18 cellular contexts compared by ENCODE assay signal in the genomic region with DNA sequence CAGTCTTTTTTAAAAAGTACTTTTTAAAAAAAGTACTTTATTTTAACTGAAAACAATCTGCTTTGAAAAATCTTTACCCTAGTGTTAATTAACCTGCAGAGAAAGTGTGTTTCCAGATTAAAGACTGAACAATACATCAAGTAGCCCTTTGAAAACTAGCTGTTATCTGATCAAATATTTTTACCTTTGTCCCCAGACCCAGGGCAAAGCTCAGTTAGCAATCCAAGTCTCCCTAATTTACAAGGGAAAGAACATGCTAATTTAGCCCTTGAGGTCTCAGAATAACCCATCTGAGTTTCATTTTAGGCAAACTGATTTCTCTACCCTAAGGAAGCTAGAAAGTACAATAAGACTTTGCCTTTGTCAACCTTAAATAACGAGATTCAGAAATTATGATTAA.
DNase-seq lines count a peak whose midpoint lies in the region; ATAC-seq, FAIRE-seq and TF ChIP-seq lines count a peak whose summit lies in the region.
"Had no signal": no experiment of that assay in that cellular context is flagged by ENCODE, and none has a peak within 500 bp of the region (broad histone marks: within the 10 kb centered on the region; RNA-seq: fewer than 3 reads in every experiment).

No MANE protein-coding gene starts in this region.

- TF ChIP-seq RAD21 in H1 (IDR thresholded peaks at IDR 0.05 in 1 of 2, conservative IDR thresholded peaks at IDR 0.05 in 1 of 2; ENCODE audit: low read depth in 2 of 2, low read length in 2 of 2) = no peak

- no peak overlapping the region for H4K5ac ChIP-seq in H1 (ENCODE audit: insufficient read length, low read depth, low read length)

- POLR2A ChIA-PET in H1 (lab: Charles Lee; ENCODE audit: partially characterized antibody) = interaction anchor here (1.0 to 1.7 kb wide), 2 partner anchors 11 to 23 kb away, joined by 4 to 5 read pairs; no protein-coding TSS in a partner anchor

- peak overlapping the region; percentile 7 for H3K27ac ChIP-seq in left ventricle myocardium inferior (replicated peaks)
- H3K27ac ChIP-seq in H1 (ENCODE audit: low read depth, low read length) = no peak overlapping the region
- H3K27ac ChIP-seq in right lobe of liver = no peak overlapping the region
- H3K27ac ChIP-seq: BLaER1, HL-60 had no signal

- no peak overlapping the region for H2BK20ac ChIP-seq in H1 (ENCODE audit: low read length)

- no peaks in the 10 kb centered on the region for H4K20me1 ChIP-seq in H1 (replicated peaks in 1 of 2; ENCODE audit: control insufficient read depth in 1 of 2, insufficient read depth in 2 of 2, low read length in 2 of 2)
- H4K20me1 ChIP-seq: BLaER1 had no signal

- H3K4me1 ChIP-seq in left ventricle myocardium inferior = peaks cover 62% of the 10 kb centered on the region
- peaks cover 0 to 18% (median 5%) of the 10 kb centered on the region in 4 experiments; a peak in 4 of 7 replicates for H3K4me1 ChIP-seq in H1 (replicated peaks in 1 of 4; ENCODE audit: control insufficient read depth in 3 of 4, insufficient read depth in 4 of 4, low read length in 3 of 4)
- peaks cover 0 to 13% (median 0%) of the 10 kb centered on the region in 4 donors for H3K4me1 ChIP-seq in right lobe of liver

- DNase-seq in left ventricle myocardium inferior (no peak), left cardiac atrium (no peak), H1 (ENCODE audit: low read depth in 1 of 2, low spot score in 2 of 2) (no peak), right lobe of liver (no peak), type B pancreatic cell (ENCODE audit: extremely low spot score, unreplicated experiment) (no peak), NCI-H2107 treated with DMSO at 0.1 percent for 48 hours (lab: John Stamatoyannopoulos, UW; ENCODE audit: unreplicated experiment) (no peak), NCI-H446 treated with DMSO at 0.1 percent for 48 hours (lab: John Stamatoyannopoulos, UW) (no peak)
- DNase-seq: 8988T; CD8-positive, alpha-beta memory T cell; DMS 273 treated with DMSO at 0.1 percent for 48 hours; MG63; NCI-H1092 treated with DMSO at 0.1 percent for 48 hours; NCI-H1694 treated with DMSO at 0.1 percent for 48 hours; NCI-H524 had no signal

- no peaks in the 10 kb centered on the region for H3K27me3 ChIP-seq in left ventricle myocardium inferior (ENCODE audit: low read depth)
- no peaks in the 10 kb centered on the region for H3K27me3 ChIP-seq in H1 (replicated peaks in 1 of 4; ENCODE audit: control insufficient read depth in 3 of 4, extremely low read depth in 1 of 4, insufficient read depth in 3 of 4, low read length in 3 of 4)
- H3K27me3 ChIP-seq in right lobe of liver = no peaks in the 10 kb centered on the region
- H3K27me3 ChIP-seq: BLaER1, MG63 had no signal

- H3K4me1 Mint-ChIP-seq in type B pancreatic cell (ENCODE audit: unreplicated experiment) = peaks cover 41% of the 10 kb centered on the region
- H3K4me1 Mint-ChIP-seq: CD8-positive, alpha-beta memory T cell had no signal

- H2AK5ac ChIP-seq in H1 (ENCODE audit: low read depth, low read length) = no peak overlapping the region

- no peak overlapping the region for H2BK120ac ChIP-seq in H1 (replicated peaks; ENCODE audit: low read depth, low read length)

- CTCF ChIA-PET in H1 (lab: Charles Lee; ENCODE audit: partially characterized antibody) = interaction anchor here (0.7 to 1.4 kb wide), 2 partner anchors 182 to 225 kb away, joined by 3 to 4 read pairs; no protein-coding TSS in a partner anchor

- H3K18ac ChIP-seq in H1 (ENCODE audit: extremely low read depth, low read length) = no peak overlapping the region; the same call in 1 of the 2 replicates

- H3K4ac ChIP-seq in H1 (replicated peaks; ENCODE audit: insufficient read length, low read depth, low read length) = no peak overlapping the region

- H3K4me3 Mint-ChIP-seq in type B pancreatic cell = peak overlapping the region; percentile 9
- H3K4me3 Mint-ChIP-seq: CD8-positive, alpha-beta memory T cell had no signal

- H2AFZ ChIP-seq in H1 (ENCODE audit: low read length) = no peak overlapping the region

- intact Hi-C loops in left ventricle myocardium inferior (cut with micrococcal nuclease) (no loop called here), left cardiac atrium (cut with DNase I) (no loop called here), right lobe of liver (cut with DNase I) (no loop called here)

- H3K36me3 ChIP-seq in left ventricle myocardium inferior = no peaks in the 10 kb centered on the region
- no peaks in the 10 kb centered on the region for H3K36me3 ChIP-seq in H1 (ENCODE audit: control insufficient read depth in 2 of 4, insufficient read depth in 4 of 4, low read length in 3 of 4)
- H3K36me3 ChIP-seq in right lobe of liver = no peaks in the 10 kb centered on the region
- H3K36me3 ChIP-seq: BLaER1, MG63 had no signal

- TF ChIP-seq POLR2A in H1 (IDR thresholded peaks at IDR 0.05; ENCODE audit: control extremely low read depth in 1 of 2, low read depth in 2 of 2, low read length in 2 of 2) = no peak
- TF ChIP-seq POLR2A in right lobe of liver (IDR thresholded peaks at IDR 0.05) = no peak

- H4K91ac ChIP-seq in H1 (replicated peaks; ENCODE audit: insufficient read length, low read length) = no peak overlapping the region

- peaks cover 14% of the 10 kb centered on the region for H3K9me3 Mint-ChIP-seq in type B pancreatic cell
- H3K9me3 Mint-ChIP-seq: CD8-positive, alpha-beta memory T cell had no signal

- peak overlapping the region; percentile 57 for H3K27ac Mint-ChIP-seq in type B pancreatic cell

- no peak overlapping the region for H4K8ac ChIP-seq in H1 (ENCODE audit: extremely low read depth, insufficient read depth, low read length)

- H3K14ac ChIP-seq in H1 (ENCODE audit: insufficient read length) = no peak overlapping the region

- FAIRE-seq in H1 (lab: Jason Lieb, UNC) = no peak

- TF ChIP-seq CTCF in left ventricle myocardium inferior (IDR thresholded peaks at IDR 0.05; ENCODE audit: borderline replicate concordance) (no peak), H1 (IDR thresholded peaks at IDR 0.05; ENCODE audit: control extremely low read depth in 1 of 3, insufficient read depth in 1 of 3, low read depth in 1 of 3, low read length in 3 of 3) (no peak), right lobe of liver (IDR thresholded peaks at IDR 0.05) (no peak), type B pancreatic cell (conservative IDR thresholded peaks at IDR 0.05) (no peak)

- H2BK15ac ChIP-seq in H1 (ENCODE audit: low read length) = no peak overlapping the region

- H3K4me3 ChIP-seq in left ventricle myocardium inferior = no peak overlapping the region
- H3K4me3 ChIP-seq in H1 (ENCODE audit: extremely low read depth in 1 of 4, insufficient read depth in 2 of 4, low read depth in 3 of 4, low read length in 4 of 4) = peak overlapping the region in 1 of 4 experiments; percentile 5; a peak in 2 of 8 replicates
- H3K4me3 ChIP-seq in right lobe of liver = no peak overlapping the region
- H3K4me3 ChIP-seq: BLaER1, MG63 had no signal

- peak overlapping the region; percentile 41 to 43; a peak in 3 of 4 replicates for H3K4me2 ChIP-seq in H1 (ENCODE audit: insufficient read depth in 1 of 2, low read depth in 2 of 2, low read length in 2 of 2)
- H3K4me2 ChIP-seq: BLaER1 had no signal

- H3K27me3 Mint-ChIP-seq in type B pancreatic cell = no peaks in the 10 kb centered on the region

- H3K23me2 ChIP-seq in H1 (ENCODE audit: low read depth, low read length) = no peaks in the 10 kb centered on the region

- ATAC-seq in left cardiac atrium (no peak), right lobe of liver (peak; percentile 13 to 32 (median 30)), HG03095 (IDR thresholded peaks at IDR 0.05; ENCODE audit: unreplicated experiment) (no peak)
- ATAC-seq: HCT116 had no signal

- H3K36me3 Mint-ChIP-seq in type B pancreatic cell = peaks cover 10% of the 10 kb centered on the region
- H3K36me3 Mint-ChIP-seq: CD8-positive, alpha-beta memory T cell had no signal

- peaks cover 0 to 27% of the 10 kb centered on the region in 2 experiments; a peak in 2 of 4 replicates for H3K79me2 ChIP-seq in H1 (ENCODE audit: control insufficient read depth in 1 of 2, insufficient read depth in 2 of 2, low read length in 2 of 2)

- H3K79me1 ChIP-seq in H1 (ENCODE audit: low read depth, low read length) = peaks cover 2% of the 10 kb centered on the region; the same call in 1 of the 2 replicates

- no peak overlapping the region for H2BK12ac ChIP-seq in H1 (ENCODE audit: low read depth, low read length)

- H3K23ac ChIP-seq in H1 (ENCODE audit: insufficient read length) = no peak overlapping the region

- no peak overlapping the region for H2BK5ac ChIP-seq in H1 (ENCODE audit: low read depth, low read length)

- H3K9me3 ChIP-seq in left ventricle myocardium inferior (replicated peaks) (no peaks in the 10 kb centered on the region), H1 (ENCODE audit: insufficient read depth in 2 of 2, low read depth in 1 of 2, low read length in 1 of 2) (no peaks in the 10 kb centered on the region), right lobe of liver (no peaks in the 10 kb centered on the region)
- H3K9me3 ChIP-seq: BLaER1, MG63 had no signal

- no peak overlapping the region for H3K56ac ChIP-seq in H1 (replicated peaks; ENCODE audit: insufficient read length, low read depth, low read length)

- WGBS in H1 (ENCODE audit: extremely low coverage in 1 of 2, insufficient coverage in 1 of 2, insufficient read length in 1 of 2, insufficient replicate concordance in 2 of 2, low coverage in 1 of 2, low lambda C conversion rate in 2 of 2, missing lambda C conversion rate in 1 of 2), 2 experiments = 37% methylated on average over 1 of the region's 1 CpG; no CpG with 5 or more reads in 1 of the 2 experiments
- 0% methylated on average over 1 of the region's 1 CpG for WGBS in right lobe of liver (ENCODE audit: insufficient coverage, low coverage, low lambda C conversion rate, missing lambda C conversion rate)

- TF ChIP-seq EP300 in H1 (IDR thresholded peaks at IDR 0.05; ENCODE audit: borderline replicate concordance in 1 of 2, low read depth in 2 of 2, low read length in 2 of 2) = no peak

- no peak overlapping the region for H3K9ac ChIP-seq in H1 (replicated peaks in 1 of 4; ENCODE audit: extremely low read depth in 1 of 4, low read depth in 3 of 4, low read length in 3 of 4)
- H3K9ac ChIP-seq: BLaER1 had no signal

TF ChIP-seq in H1, 55 proteins besides CTCF, POLR2A, EP300 and RAD21:
- TF ChIP-seq RFX5 (IDR thresholded peaks at IDR 0.05; ENCODE audit: borderline replicate concordance, low read depth, low read length) (no peak), YY1 (IDR thresholded peaks at IDR 0.05; ENCODE audit: low read depth, low read length) (no peak), ZNF274 (IDR thresholded peaks at IDR 0.05; ENCODE audit: borderline replicate concordance, extremely low read depth, low read length) (no peak), TBP (IDR thresholded peaks at IDR 0.05; ENCODE audit: low read depth, low read length) (no peak)
- TF ChIP-seq, protein P1, sequence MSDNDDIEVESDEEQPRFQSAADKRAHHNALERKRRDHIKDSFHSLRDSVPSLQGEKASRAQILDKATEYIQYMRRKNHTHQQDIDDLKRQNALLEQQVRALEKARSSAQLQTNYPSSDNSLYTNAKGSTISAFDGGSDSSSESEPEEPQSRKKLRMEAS (IDR thresholded peaks at IDR 0.05) = no peak

Comparison
In these comparisons a context has a peak if more than half of its experiments do, and no peak if none do; other contexts are left out.
1. ATAC-seq: peak in right lobe of liver (4 of 4); none in left cardiac atrium (0 of 2) and HG03095 (single experiment).